In the genomic region with DNA sequence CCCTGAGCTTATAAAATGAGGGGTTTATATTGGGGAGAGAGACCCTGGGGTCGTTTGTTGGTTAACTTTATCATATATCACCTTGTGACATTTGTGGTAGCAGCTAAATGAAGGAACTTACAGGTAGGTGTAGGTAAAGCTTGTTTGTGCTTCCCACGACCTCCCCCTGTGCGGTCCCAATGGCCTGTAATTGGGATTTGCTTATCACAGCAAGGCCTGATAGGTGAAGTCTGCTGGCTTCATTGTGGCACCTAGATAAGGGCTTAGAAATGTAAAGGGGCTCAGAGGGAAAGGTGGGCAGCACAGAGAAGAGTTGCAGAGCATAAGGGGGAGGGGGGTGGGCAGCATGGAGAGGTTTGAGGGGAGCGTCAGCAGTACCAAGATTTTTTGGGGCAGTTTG, we compare ENCODE assay signal across 25 cellular contexts. TPM values are rescaled to one million over a fixed set of nuclear protein-coding genes. Genes with fewer than 3 reads are reported as not detected.
"Had no signal": no experiment of that assay in that cellular context is flagged by ENCODE, and none has a peak within 500 bp of the region (broad histone marks: within the 10 kb centered on the region; RNA-seq: fewer than 3 reads in every experiment).

No MANE protein-coding gene starts in this region.

- DNase-seq: activated CD8-positive, alpha-beta memory T cell treated with anti-CD3 and anti-CD28 coated beads, Interleukin-2, amount 10 ng/mL, durations not matched to agents 7 days and 5 days; activated naive CD4-positive, alpha-beta T cell treated with Interleukin-2 at 50 U/mL for 16 hours; anterior cingulate cortex; central memory CD4-positive, alpha-beta T cell; colonic mucosa; erythroblast; foreskin melanocyte; hypothalamus; kidney; left lung; ovary; psoas muscle; right cardiac atrium; stimulated activated CD4-positive, alpha-beta T cell treated with anti-CD3 and anti-CD28 coated beads, Interleukin-2, amount 100 ng/mL, for 24 hours; stomach; T-helper 17 cell; WERI-Rb-1 had no signal

- H3K9me3 Mint-ChIP-seq: activated CD4-positive, alpha-beta memory T cell treated with anti-CD3 and anti-CD28 coated beads for 36 hours; activated T-helper 2 cell treated with anti-CD3 and anti-CD28 coated beads, Interferon-gamma antibody, Interleukin-2, Interleukin-4, amounts not matched to agents 10 μg/mL and 5 μg/mL and 100 μg/mL, durations not matched to agents 14 hours and 24 hours and 36 hours; brain; type B pancreatic cell had no signal

- H3K27ac Mint-ChIP-seq: activated CD4-positive, alpha-beta memory T cell treated with anti-CD3 and anti-CD28 coated beads for 36 hours; activated T-helper 2 cell treated with anti-CD3 and anti-CD28 coated beads, Interferon-gamma antibody, Interleukin-2, Interleukin-4, amounts not matched to agents 10 μg/mL and 5 μg/mL and 100 μg/mL, durations not matched to agents 14 hours and 24 hours and 36 hours; T-helper 17 cell; type B pancreatic cell had no signal

- ATAC-seq: activated CD8-positive, alpha-beta memory T cell treated with anti-CD3 and anti-CD28 coated beads, Interleukin-2, amount 10 ng/mL, durations not matched to agents 7 days and 5 days; psoas muscle; right cardiac atrium; T-helper 17 cell had no signal

- H3K4me1 Mint-ChIP-seq: brain had no signal

- H3K9me3 ChIP-seq: colonic mucosa, left lung, ovary, psoas muscle, stomach had no signal

- H3K4me3 Mint-ChIP-seq: activated CD4-positive, alpha-beta memory T cell treated with anti-CD3 and anti-CD28 coated beads for 36 hours; activated CD8-positive, alpha-beta memory T cell treated with anti-CD3 and anti-CD28 coated beads, Interleukin-2, amount 10 ng/mL, durations not matched to agents 7 days and 5 days; brain; T-helper 17 cell; type B pancreatic cell had no signal

- H3K4me3 ChIP-seq: colonic mucosa, left lung, ovary, psoas muscle, stomach had no signal

- H3K27me3 Mint-ChIP-seq: activated CD4-positive, alpha-beta memory T cell treated with anti-CD3 and anti-CD28 coated beads for 36 hours; activated CD8-positive, alpha-beta memory T cell treated with anti-CD3 and anti-CD28 coated beads, Interleukin-2, amount 10 ng/mL, durations not matched to agents 7 days and 5 days; brain; T-helper 17 cell; type B pancreatic cell had no signal

- H3K36me3 ChIP-seq: colonic mucosa, ovary, WERI-Rb-1 had no signal

- H3K27me3 ChIP-seq: colonic mucosa, left lung, ovary, stomach had no signal

- H3K27ac ChIP-seq: colonic mucosa, ovary, psoas muscle, WERI-Rb-1 had no signal

- H3K4me1 ChIP-seq: colonic mucosa, psoas muscle had no signal

RNA-seq across cellular contexts. Expression of a gene that starts 35.5 kb away (rescaled TPM):
- total RNA-seq: activated CD4-positive, alpha-beta memory T cell treated with anti-CD3 and anti-CD28 coated beads for 36 hours; activated CD8-positive, alpha-beta memory T cell treated with anti-CD3 and anti-CD28 coated beads, Interleukin-2, amount 10 ng/mL, durations not matched to agents 7 days and 5 days; activated T-helper 2 cell treated with anti-CD3 and anti-CD28 coated beads, Interferon-gamma antibody, Interleukin-2, Interleukin-4, amounts not matched to agents 10 μg/mL and 5 μg/mL and 100 μg/mL, durations not matched to agents 14 hours and 24 hours and 36 hours; colonic mucosa; left lung; lung microvascular endothelial cell; mononuclear cell; ovary; psoas muscle; right cardiac atrium; skeletal muscle tissue; T-helper 17 cell; temporal lobe had no signal
- polyA plus RNA-seq: ovary, psoas muscle, right cardiac atrium had no signal
